ENCODE assay signal across 8 cellular contexts in genomic region chr2:166375736-166376487, GRCh38. TPM values are rescaled to one million over a fixed set of nuclear protein-coding genes. Genes with fewer than 3 reads are reported as not detected.
DNase-seq lines count a peak whose midpoint lies in the region; ATAC-seq and TF ChIP-seq lines count a peak whose summit lies in the region.

TSS of gene SCN9A (minus strand) at chr2:166375944. CDS start at chr2:166311756, 64,188 bp downstream.

- 0% methylated on average over 6 of the region's 45 CpGs for WGBS in mammary epithelial cell (ENCODE audit: low coverage, missing lambda C conversion rate)

- no peaks in the 10 kb centered on the region for H3K79me2 ChIP-seq in mammary epithelial cell (ENCODE audit: insufficient read depth, low read length)

- peaks cover 25% of the 10 kb centered on the region for H3K27me3 ChIP-seq in HUES6 (ENCODE audit: control insufficient read depth, insufficient read depth, low read length)
- no peaks in the 10 kb centered on the region for H3K27me3 ChIP-seq in Peyer's patch
- no peaks in the 10 kb centered on the region for H3K27me3 ChIP-seq in mammary epithelial cell (ENCODE audit: insufficient read depth, low read length)

- TF ChIP-seq CTCF in Peyer's patch (IDR thresholded peaks at IDR 0.05) (no peak), mammary epithelial cell (conservative IDR thresholded peaks at IDR 0.05 in 1 of 2, IDR thresholded peaks at IDR 0.05 in 1 of 2; ENCODE audit: extremely low read depth in 1 of 2, insufficient read depth in 1 of 2, low read depth in 1 of 2, low read length in 2 of 2) (no peak), retinal pigment epithelial cell (conservative IDR thresholded peaks at IDR 0.05; ENCODE audit: low read depth, low read length) (no peak)

- H3K27ac ChIP-seq in HUES6 (ENCODE audit: low read depth, low read length): no peak within 1 kb of the TSS
- H3K27ac ChIP-seq in Peyer's patch: peak within 1 kb of the TSS in 3 of 4 donors; percentile 17 to 39 (median 35)
- no peak within 1 kb of the TSS for H3K27ac ChIP-seq in mammary epithelial cell (ENCODE audit: insufficient read depth, low read depth, low read length)

- H3K9me3 ChIP-seq in HUES6 (ENCODE audit: control insufficient read depth, insufficient read depth, low read depth, low read length): no peaks in the 10 kb centered on the region
- H3K9me3 ChIP-seq in Peyer's patch: no peaks in the 10 kb centered on the region
- no peaks in the 10 kb centered on the region for H3K9me3 ChIP-seq in mammary epithelial cell (replicated peaks; ENCODE audit: insufficient read depth, low read length)
- no peaks in the 10 kb centered on the region for H3K9me3 ChIP-seq in iPS-18c (ENCODE audit: control insufficient read depth, insufficient read depth, low read length)

- H3K9ac ChIP-seq in HUES6 (ENCODE audit: low read length) (no peak within 1 kb of the TSS), mammary epithelial cell (ENCODE audit: insufficient read depth, low read length) (no peak within 1 kb of the TSS)

- no TSS peak for BruUV-seq in mammary epithelial cell (replicated peaks; lab: Mats Ljungman, UMichigan)

- H3K4me3 ChIP-seq in HUES6 (ENCODE audit: low read depth, low read length): peak within 1 kb of the TSS; percentile 94
- H3K4me3 ChIP-seq in Peyer's patch: peak within 1 kb of the TSS; percentile 27 to 68 (median 50)
- peak within 1 kb of the TSS; percentile 58 to 66 (median 62) for H3K4me3 ChIP-seq in mammary epithelial cell (replicated peaks in 1 of 3; ENCODE audit: insufficient read depth in 1 of 3, low read depth in 2 of 3, low read length in 3 of 3)
- peak within 1 kb of the TSS; percentile 60 for H3K4me3 ChIP-seq in iPS-18c (ENCODE audit: insufficient read depth, low read depth, low read length)
- peak within 1 kb of the TSS; percentile 76 for H3K4me3 ChIP-seq in retinal pigment epithelial cell (ENCODE audit: low read length)

- ATAC-seq in GM19438 (IDR thresholded peaks at IDR 0.05; ENCODE audit: low read depth, unreplicated experiment): peak; percentile 69
- no peak for ATAC-seq in HG03108 (IDR thresholded peaks at IDR 0.05; ENCODE audit: unreplicated experiment)

- no peak for TF ChIP-seq POLR2A in Peyer's patch (IDR thresholded peaks at IDR 0.05)

- H3K36me3 ChIP-seq in HUES6 (ENCODE audit: control insufficient read depth, insufficient read depth, low read length) (no peaks in the 10 kb centered on the region), Peyer's patch (no peaks in the 10 kb centered on the region), mammary epithelial cell (ENCODE audit: insufficient read depth, low read length) (no peaks in the 10 kb centered on the region)

- peak in 10 of 14 donors; percentile 6 to 57 (median 26) for DNase-seq in C1 segment of cervical spinal cord (lab: John Stamatoyannopoulos, UW)
- DNase-seq in Peyer's patch: peak in 2 of 3 donors; percentile 76 to 86
- peak; percentile 56 for DNase-seq in mammary epithelial cell
- no peak for DNase-seq in retinal pigment epithelial cell (ENCODE audit: low read depth)

- H3K4me1 ChIP-seq in HUES6 (ENCODE audit: control insufficient read depth, insufficient read depth, low read length) (peaks cover 19% of the 10 kb centered on the region), Peyer's patch (no peaks in the 10 kb centered on the region), mammary epithelial cell (ENCODE audit: insufficient read depth, low read length) (peaks cover 6% of the 10 kb centered on the region)

- intact Hi-C loops in mammary epithelial cell (cut with micrococcal nuclease): loop anchor here (5.0 kb wide), 1 partner anchor 41 kb away; no protein-coding TSS in a partner anchor

- dilution Hi-C loops in mammary epithelial cell (cut with HindIII; ENCODE audit: low sequenced_read_pairs): no loop called here

- peak within 1 kb of the TSS; percentile 97 for H2AFZ ChIP-seq in mammary epithelial cell (ENCODE audit: low read depth, low read length)

- in situ Hi-C loops in mammary epithelial cell (cut with MboI; ENCODE audit: low sequenced_read_pairs in 2 of 2): no loop called here

- peak within 1 kb of the TSS; percentile 92 for H3K4me2 ChIP-seq in mammary epithelial cell (ENCODE audit: insufficient read depth, low read depth, low read length)

- CTCF ChIA-PET in mammary epithelial cell (lab: Charles Lee; ENCODE audit: low non-redundant PET): no interaction called here

- H4K20me1 ChIP-seq in mammary epithelial cell (ENCODE audit: insufficient read depth, low read length): no peaks in the 10 kb centered on the region

RNA-seq across cellular contexts. Expression of gene SCN9A, which starts in this region (rescaled TPM):
- total RNA-seq in Peyer's patch: 10 to 100 TPM in 1 of 4 donors, 1 to 10 TPM in 3; 7.5 to 19.8 (median 8.7) TPM
- total RNA-seq in mammary epithelial cell: 1 to 10 TPM; 1.2 to 1.3 TPM
- polyA plus RNA-seq in mammary epithelial cell: 0.49 TPM
- 22.9 TPM for polyA minus RNA-seq in mammary epithelial cell

Comparison
In these comparisons a context has a peak if more than half of its experiments do, and no peak if none do; other contexts are left out.
1. H3K27ac ChIP-seq: peak in Peyer's patch (3 of 4); none in HUES6 (single experiment) and mammary epithelial cell (single experiment).
2. Peak in every context shown above with its lines, with median percentiles within 50 percentile points of each other: H3K4me3 ChIP-seq.